ENCODE assay signal across 13 cellular contexts in genomic region chr4:37528161-37528560, GRCh38.
DNase-seq lines count a peak whose midpoint lies in the region; ATAC-seq and TF ChIP-seq lines count a peak whose summit lies in the region.
"Had no signal": no experiment of that assay in that cellular context is flagged by ENCODE, and none has a peak within 500 bp of the region (broad histone marks: within the 10 kb centered on the region; RNA-seq: fewer than 3 reads in every experiment).

No MANE protein-coding gene starts in this region.

- CTCF ChIA-PET in Caco-2 (lab: Charles Lee) = interaction anchor here (0.6 to 1.7 kb wide), 5 partner anchors 47 to 274 kb away, joined by 3 to 33 read pairs (median 3); a partner anchor contains a TSS
- CTCF ChIA-PET in CD8-positive, alpha-beta memory T cell (lab: Charles Lee) = no interaction called here

- POLR2A ChIA-PET in Caco-2 (lab: Charles Lee) = interaction anchor here (1.4 kb wide), 1 partner anchor 75 kb away, joined by 4 read pairs; no protein-coding TSS in a partner anchor
- POLR2A ChIA-PET in CD8-positive, alpha-beta memory T cell (lab: Charles Lee) = no interaction called here

- H3K9me3 Mint-ChIP-seq in Caco-2 (ENCODE audit: unreplicated experiment) = no peaks in the 10 kb centered on the region
- H3K9me3 Mint-ChIP-seq in CD8-positive, alpha-beta memory T cell = peaks cover 0 to 4% (median under 1%) of the 10 kb centered on the region in 5 donors
- H3K9me3 Mint-ChIP-seq: activated B cell treated with CpG ODN at 0.5 μM for 24 hours; activated T-cell treated with anti-CD3 and anti-CD28 coated beads, Interleukin-2, amount 50 U/mL, for 4 hours; effector memory CD8-positive, alpha-beta T cell had no signal

- DNase-seq in Caco-2 (peak; percentile 41 to 51), NB4 (ENCODE audit: low read depth) (peak; percentile 73), lower lobe of right lung (peak; percentile 48), omental fat pad (ENCODE audit: low spot score) (no peak), amygdala (lab: John Stamatoyannopoulos, UW) (no peak)
- no peak for DNase-seq in CD8-positive, alpha-beta memory T cell
- DNase-seq: activated B cell treated with CpG ODN at 0.5 μM for 24 hours; activated T-cell treated with anti-CD3 and anti-CD28 coated beads, Interleukin-2, amount 50 U/mL, for 4 hours; effector memory CD8-positive, alpha-beta T cell; NCI-H2029; retina had no signal

- intact Hi-C loops in Caco-2 (cut with micrococcal nuclease; ENCODE audit: unreplicated experiment) = loop anchor here (1.0 to 5.0 kb wide), 4 partner anchors 14 to 138 kb away; a partner anchor contains a TSS
- intact Hi-C loops in lower lobe of right lung (cut with DNase I) = no loop called here

- H3K4me1 Mint-ChIP-seq in Caco-2 (ENCODE audit: low read depth, unreplicated experiment) = no peaks in the 10 kb centered on the region
- no peaks in the 10 kb centered on the region for H3K4me1 Mint-ChIP-seq in CD8-positive, alpha-beta memory T cell
- H3K4me1 Mint-ChIP-seq: activated B cell treated with CpG ODN at 0.5 μM for 24 hours had no signal

- no peaks in the 10 kb centered on the region for H3K9me3 ChIP-seq in Caco-2
- no peaks in the 10 kb centered on the region for H3K9me3 ChIP-seq in lower lobe of right lung
- H3K9me3 ChIP-seq in CD8-positive, alpha-beta memory T cell (ENCODE audit: low read length) = no peaks in the 10 kb centered on the region

- H3K27me3 Mint-ChIP-seq in Caco-2 (ENCODE audit: insufficient read depth, unreplicated experiment) = no peaks in the 10 kb centered on the region
- peaks cover 11 to 20% of the 10 kb centered on the region in 2 donors for H3K27me3 Mint-ChIP-seq in CD8-positive, alpha-beta memory T cell

- 0 out of 2 replicates have a peak overlapping the region, but pooled peaks have one; percentile 12 for H3K27ac ChIP-seq in VCaP
- H3K27ac ChIP-seq in lower lobe of right lung = no peak overlapping the region
- no peak overlapping the region for H3K27ac ChIP-seq in CD8-positive, alpha-beta memory T cell (ENCODE audit: low read depth, low read length)

- TF ChIP-seq CTCF in Caco-2 (IDR thresholded peaks at IDR 0.05; ENCODE audit: insufficient read depth in 1 of 2, low read depth in 1 of 2, low read length in 1 of 2, severe bottlenecking in 1 of 2, unreplicated experiment in 1 of 2) (no peak), NB4 (IDR thresholded peaks at IDR 0.05; ENCODE audit: low read depth, low read length) (no peak), VCaP (conservative IDR thresholded peaks at IDR 0.05) (peak; percentile 62), lower lobe of right lung (IDR thresholded peaks at IDR 0.05) (no peak), omental fat pad (IDR thresholded peaks at IDR 0.05) (no peak)

- H3K4me1 ChIP-seq in Caco-2 (peaks cover 13% of the 10 kb centered on the region; the same call in 1 of the 2 replicates), lower lobe of right lung (no peaks in the 10 kb centered on the region)
- H3K4me1 ChIP-seq in CD8-positive, alpha-beta memory T cell (ENCODE audit: insufficient read depth, low read length) = no peaks in the 10 kb centered on the region

- ATAC-seq in lower lobe of right lung = peak; percentile 89 to 94
- no peak for ATAC-seq in GM21360 (IDR thresholded peaks at IDR 0.05; ENCODE audit: unreplicated experiment)
- no peak for ATAC-seq in omental fat pad (ENCODE audit: low FRiP score)
- ATAC-seq: activated T-cell treated with anti-CD3 and anti-CD28 coated beads, Interleukin-2, amount 50 U/mL, for 4 hours; effector memory CD8-positive, alpha-beta T cell had no signal

- H3K27me3 ChIP-seq in Caco-2 (replicated peaks; ENCODE audit: control insufficient read depth, insufficient read depth, low read length) (no peaks in the 10 kb centered on the region), lower lobe of right lung (ENCODE audit: low read depth) (no peaks in the 10 kb centered on the region)
- H3K27me3 ChIP-seq in CD8-positive, alpha-beta memory T cell (ENCODE audit: insufficient read depth, low read length, poor library complexity, severe bottlenecking) = no peaks in the 10 kb centered on the region

- TF ChIP-seq POLR2A in NB4 (IDR thresholded peaks at IDR 0.05; ENCODE audit: extremely low read depth, insufficient read length) = no peak

- BruUV-seq in Caco-2 (replicated peaks; lab: Mats Ljungman, UMichigan) = no TSS peak

- no peaks in the 10 kb centered on the region for H3K36me3 ChIP-seq in Caco-2 (ENCODE audit: control insufficient read depth, insufficient read depth, low read length)
- no peaks in the 10 kb centered on the region for H3K36me3 ChIP-seq in lower lobe of right lung
- no peaks in the 10 kb centered on the region for H3K36me3 ChIP-seq in CD8-positive, alpha-beta memory T cell (ENCODE audit: insufficient read depth, low read length)

- H3K27ac Mint-ChIP-seq in Caco-2 (ENCODE audit: unreplicated experiment) = no peak overlapping the region
- H3K27ac Mint-ChIP-seq in CD8-positive, alpha-beta memory T cell = no peak overlapping the region
- H3K27ac Mint-ChIP-seq: activated B cell treated with CpG ODN at 0.5 μM for 24 hours; effector memory CD8-positive, alpha-beta T cell had no signal

- H3K4me3 ChIP-seq in Caco-2 (ENCODE audit: low read depth, low read length) (no peak overlapping the region), NB4 (ENCODE audit: low read depth, low read length) (no peak overlapping the region), lower lobe of right lung (no peak overlapping the region)
- no peak overlapping the region for H3K4me3 ChIP-seq in CD8-positive, alpha-beta memory T cell (ENCODE audit: low read length)

- no peaks in the 10 kb centered on the region for H3K36me3 Mint-ChIP-seq in Caco-2 (ENCODE audit: insufficient read depth, unreplicated experiment)
- H3K36me3 Mint-ChIP-seq in CD8-positive, alpha-beta memory T cell = no peaks in the 10 kb centered on the region

- no peak overlapping the region for H3K4me3 Mint-ChIP-seq in Caco-2 (ENCODE audit: unreplicated experiment)
- no peak overlapping the region for H3K4me3 Mint-ChIP-seq in CD8-positive, alpha-beta memory T cell
- H3K4me3 Mint-ChIP-seq: activated B cell treated with CpG ODN at 0.5 μM for 24 hours; activated T-cell treated with anti-CD3 and anti-CD28 coated beads, Interleukin-2, amount 50 U/mL, for 4 hours; effector memory CD8-positive, alpha-beta T cell had no signal

Comparison
In these comparisons a context has a peak if more than half of its experiments do, and no peak if none do; other contexts are left out.
1. DNase-seq: peak in Caco-2 (2 of 2), NB4 (single experiment) and lower lobe of right lung (single experiment); none in omental fat pad (single experiment), CD8-positive, alpha-beta memory T cell (0 of 5) and amygdala (0 of 56).
2. ATAC-seq: peak in lower lobe of right lung (2 of 2); none in GM21360 (single experiment) and omental fat pad (single experiment).